Comparison of ENCODE assay signal across 1 cellular context in the genomic region with DNA sequence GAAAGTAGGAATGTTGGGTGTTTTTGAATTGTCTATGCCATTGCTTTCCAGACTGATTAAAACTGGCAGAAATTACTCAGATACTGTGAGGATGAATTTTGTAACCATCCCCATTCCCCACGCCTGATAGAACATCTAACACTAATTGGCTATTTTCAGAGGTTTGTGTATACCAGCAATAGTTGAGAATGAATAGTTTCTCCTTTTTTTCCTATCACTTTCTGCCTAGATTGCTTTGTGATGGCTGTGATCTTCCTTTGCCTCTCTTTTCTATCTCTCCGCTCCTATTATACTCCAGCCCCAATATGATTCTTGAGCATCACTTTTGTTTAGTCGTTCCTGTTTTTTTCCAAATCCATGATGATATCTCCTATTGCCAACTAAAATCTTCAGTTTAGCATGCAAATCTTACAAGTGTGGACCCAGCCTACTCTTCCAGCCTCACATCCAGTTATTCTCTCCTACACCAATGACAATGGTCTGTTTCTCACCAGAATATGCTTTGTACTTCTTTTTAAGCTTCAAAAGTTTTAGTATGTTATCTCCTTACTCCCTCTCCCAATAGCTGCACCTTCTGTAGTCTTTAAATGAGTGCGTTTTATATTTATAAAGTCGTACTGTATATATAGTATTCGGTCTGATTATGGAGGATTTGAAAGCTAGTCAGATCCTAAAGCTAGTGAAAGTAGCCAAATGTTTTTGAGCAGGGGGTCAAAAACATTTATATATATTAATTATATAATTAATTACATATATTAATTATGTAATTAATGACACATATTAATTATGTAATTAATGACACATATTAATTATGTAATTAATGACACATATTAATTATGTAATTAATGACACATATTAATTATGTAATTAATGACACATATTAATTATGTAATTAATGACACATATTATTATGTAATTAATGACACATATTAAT.
TF ChIP-seq lines count a peak whose summit lies in the region.

No MANE protein-coding gene starts in this region.

TF ChIP-seq in K562, 482 proteins besides CTCF, POLR2A, EP300 and RAD21 (continued from another document):
- TF ChIP-seq, protein P1, sequence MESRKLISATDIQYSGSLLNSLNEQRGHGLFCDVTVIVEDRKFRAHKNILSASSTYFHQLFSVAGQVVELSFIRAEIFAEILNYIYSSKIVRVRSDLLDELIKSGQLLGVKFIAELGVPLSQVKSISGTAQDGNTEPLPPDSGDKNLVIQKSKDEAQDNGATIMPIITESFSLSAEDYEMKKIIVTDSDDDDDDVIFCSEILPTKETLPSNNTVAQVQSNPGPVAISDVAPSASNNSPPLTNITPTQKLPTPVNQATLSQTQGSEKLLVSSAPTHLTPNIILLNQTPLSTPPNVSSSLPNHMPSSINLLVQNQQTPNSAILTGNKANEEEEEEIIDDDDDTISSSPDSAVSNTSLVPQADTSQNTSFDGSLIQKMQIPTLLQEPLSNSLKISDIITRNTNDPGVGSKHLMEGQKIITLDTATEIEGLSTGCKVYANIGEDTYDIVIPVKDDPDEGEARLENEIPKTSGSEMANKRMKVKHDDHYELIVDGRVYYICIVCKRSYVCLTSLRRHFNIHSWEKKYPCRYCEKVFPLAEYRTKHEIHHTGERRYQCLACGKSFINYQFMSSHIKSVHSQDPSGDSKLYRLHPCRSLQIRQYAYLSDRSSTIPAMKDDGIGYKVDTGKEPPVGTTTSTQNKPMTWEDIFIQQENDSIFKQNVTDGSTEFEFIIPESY (CRISPR knock-in tag; IDR thresholded peaks at IDR 0.05): peak; percentile 25; the same call in 1 of the 2 replicates
TF ChIP-seq in K562: peak in this region for 2.
